ENCODE assay signal across 8 cellular contexts in the genomic region with DNA sequence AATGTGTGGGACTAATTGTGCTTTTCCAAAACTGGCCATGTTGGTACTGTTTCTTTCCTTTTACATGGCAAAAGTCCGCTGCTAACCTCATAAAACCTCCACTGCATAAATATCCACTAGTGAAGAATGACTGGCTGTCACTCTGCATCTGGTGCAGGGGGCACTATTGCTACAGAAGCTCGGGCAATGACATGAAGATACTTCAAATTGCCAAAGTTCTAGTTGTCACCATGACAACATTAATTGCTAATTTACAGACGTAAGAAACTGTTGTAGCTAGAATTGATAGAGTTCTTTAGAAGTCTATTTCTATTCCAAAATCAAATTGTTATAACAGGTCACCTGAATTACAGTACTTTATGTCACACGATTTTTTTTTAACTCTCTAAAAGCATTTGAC. TPM values are rescaled to one million over a fixed set of nuclear protein-coding genes. Genes with fewer than 3 reads are reported as not detected.
A peak's percentile ranks its signal among the peaks of the same experiment; 100 is the strongest.
DNase-seq lines count a peak whose midpoint lies in the region; ATAC-seq and TF ChIP-seq lines count a peak whose summit lies in the region.

No MANE protein-coding gene starts in this region.

- no peak for TF ChIP-seq POLR2A in transverse colon (IDR thresholded peaks at IDR 0.05)
- TF ChIP-seq POLR2A in ovary (IDR thresholded peaks at IDR 0.05) = no peak

- H3K27me3 ChIP-seq in cardiac muscle cell (no peaks in the 10 kb centered on the region), transverse colon (no peaks in the 10 kb centered on the region), ovary (no peaks in the 10 kb centered on the region)

- H3K27me3 Mint-ChIP-seq in glutamatergic neuron (ENCODE audit: unreplicated experiment) = no peaks in the 10 kb centered on the region

- DNase-seq in cardiac muscle cell (ENCODE audit: low read depth in 1 of 2, low spot score in 1 of 2) (no peak), cardiac septum (ENCODE audit: low spot score) (no peak), SK-N-DZ (ENCODE audit: low spot score) (peak; percentile 22), glutamatergic neuron (no peak), transverse colon (no peak), ovary (no peak)

- H3K9me3 ChIP-seq in cardiac muscle cell (ENCODE audit: low read depth) (no peaks in the 10 kb centered on the region), transverse colon (no peaks in the 10 kb centered on the region), ovary (no peaks in the 10 kb centered on the region)

- peak overlapping the region; percentile 99 for H3K4me3 Mint-ChIP-seq in glutamatergic neuron (ENCODE audit: unreplicated experiment)

- H3K4me3 ChIP-seq in cardiac muscle cell (peak overlapping the region; percentile 65), transverse colon (no peak overlapping the region), ovary (no peak overlapping the region)

- intact Hi-C loops in cardiac septum (cut with DNase I) (loop anchor here (5.0 kb wide), 2 partner anchors 39 to 111 kb away; partner anchors contain the start of genes KLHL23 and PPIG), transverse colon (cut with DNase I; ENCODE audit: low total_unique reads) (no loop called here), ovary (cut with DNase I) (no loop called here)

- no peaks in the 10 kb centered on the region for H3K9me3 Mint-ChIP-seq in glutamatergic neuron (ENCODE audit: unreplicated experiment)

- WGBS in transverse colon (ENCODE audit: low coverage in 1 of 2), 2 donors = 7 to 9% methylated on average over 2 to 4 of the region's 4 CpGs
- WGBS in ovary, 3 donors = 24% methylated on average over 4 of the region's 4 CpGs

- no peaks in the 10 kb centered on the region for H3K36me3 ChIP-seq in cardiac muscle cell
- H3K36me3 ChIP-seq in transverse colon = no peaks in the 10 kb centered on the region
- no peaks in the 10 kb centered on the region for H3K36me3 ChIP-seq in ovary

- H3K4me1 ChIP-seq in cardiac muscle cell (ENCODE audit: low read depth) (no peaks in the 10 kb centered on the region), transverse colon (peaks cover 5 to 15% (median 8%) of the 10 kb centered on the region in 4 donors), ovary (ENCODE audit: insufficient read depth) (no peaks in the 10 kb centered on the region)

- peak overlapping the region; percentile 22 for H3K27ac Mint-ChIP-seq in glutamatergic neuron (ENCODE audit: unreplicated experiment)

- no peak for ATAC-seq in GM18502 (IDR thresholded peaks at IDR 0.05; ENCODE audit: poor library complexity, unreplicated experiment)
- ATAC-seq in GM19035 (IDR thresholded peaks at IDR 0.05; ENCODE audit: unreplicated experiment) = no peak

- H3K4me1 Mint-ChIP-seq in glutamatergic neuron (ENCODE audit: low read depth, unreplicated experiment) = peaks cover 6% of the 10 kb centered on the region

- TF ChIP-seq CTCF in cardiac muscle cell (IDR thresholded peaks at IDR 0.05; ENCODE audit: low read depth, low read length) (peak; percentile 2), glutamatergic neuron (IDR thresholded peaks at IDR 0.05; ENCODE audit: partially characterized antibody, unreplicated experiment) (no peak), transverse colon (IDR thresholded peaks at IDR 0.05) (no peak), ovary (IDR thresholded peaks at IDR 0.05) (no peak)

- TF ChIP-seq EP300 in transverse colon (IDR thresholded peaks at IDR 0.05; ENCODE audit: low read depth) = no peak
- no peak for TF ChIP-seq EP300 in ovary (IDR thresholded peaks at IDR 0.05)

- in situ Hi-C loops in transverse colon (cut with MboI; ENCODE audit: low pct_ligation_motif_present in 1 of 4, low pct_unique_long_range_greater_than_20kb in 1 of 4, low sequenced_read_pairs in 3 of 4) = loop anchor here in 1 of 4 donors (10.0 kb wide), 1 partner anchor 109 kb away; the partner anchor contains the start of gene PPIG

- H3K27ac ChIP-seq in cardiac muscle cell (no peak overlapping the region), transverse colon (peak overlapping the region in 3 of 4 donors; percentile 90 to 96 (median 95)), ovary (no peak overlapping the region)

- peaks cover 10% of the 10 kb centered on the region for H3K36me3 Mint-ChIP-seq in glutamatergic neuron (ENCODE audit: unreplicated experiment)

RNA-seq across cellular contexts. Expression of gene CFAP210, which starts 0.9 kb away (rescaled TPM):
- total RNA-seq in cardiac muscle cell (not detected in 2 replicates), cardiac septum (not detected), glutamatergic neuron (ENCODE audit: unreplicated experiment) (0.32 TPM), transverse colon (not detected), ovary (1 to 10 TPM in 4 of 7 donors, under 1 TPM in 2, not detected in 1; 0.35 to 2.8 (median 1.4) TPM)
- polyA plus RNA-seq in cardiac muscle cell (0.28 and 0.31 TPM in 2 replicates), ovary (under 1 TPM; 0.07 to 0.18 TPM)
- polyA plus RNA-seq in SK-N-DZ (2014; cell fraction: cytosol; rRNA removed) = 0.07 and 0.09 TPM in 2 replicates
- polyA plus RNA-seq in SK-N-DZ (2014; cell fraction: nucleus; rRNA removed) = 0.12 and 0.44 TPM in 2 replicates

RNA-seq across cellular contexts. Expression of gene PHOSPHO2, which starts 0.9 kb away (rescaled TPM):
- 3.4 and 3.8 TPM in 2 replicates for total RNA-seq in cardiac muscle cell
- 3.8 and 7.0 TPM in 2 replicates for polyA plus RNA-seq in cardiac muscle cell
- total RNA-seq in cardiac septum = 2.2 TPM
- 16.3 and 17.1 TPM in 2 replicates for polyA plus RNA-seq in SK-N-DZ (2014; cell fraction: cytosol; rRNA removed)
- 12.4 and 15.1 TPM in 2 replicates for polyA plus RNA-seq in SK-N-DZ (2014; cell fraction: nucleus; rRNA removed)
- 9.6 TPM for total RNA-seq in glutamatergic neuron (ENCODE audit: unreplicated experiment)
- total RNA-seq in transverse colon = 10 to 100 TPM in 2 of 4 donors, 1 to 10 TPM in 2; 2.6 to 16.5 (median 7.7) TPM
- 1 to 10 TPM; 5.4 to 7.9 (median 6.3) TPM for total RNA-seq in ovary
- 1 to 10 TPM; 2.4 to 3.6 TPM for polyA plus RNA-seq in ovary

RNA-seq across cellular contexts. Expression of gene KLHL23, which starts 40.3 kb away (rescaled TPM):
- total RNA-seq in cardiac muscle cell = 32.2 and 46.2 TPM in 2 replicates
- polyA plus RNA-seq in cardiac muscle cell = 17.1 and 27.6 TPM in 2 replicates
- 9.0 TPM for total RNA-seq in cardiac septum
- 62.3 and 65.3 TPM in 2 replicates for polyA plus RNA-seq in SK-N-DZ (2014; cell fraction: cytosol; rRNA removed)
- 19.6 and 36.5 TPM in 2 replicates for polyA plus RNA-seq in SK-N-DZ (2014; cell fraction: nucleus; rRNA removed)
- total RNA-seq in glutamatergic neuron (ENCODE audit: unreplicated experiment) = 76.0 TPM
- total RNA-seq in transverse colon = 10 to 100 TPM in 2 of 4 donors, 1 to 10 TPM in 2; 5.2 to 17.5 (median 10.1) TPM
- 10 to 100 TPM; 14.7 to 27.4 (median 19.3) TPM for total RNA-seq in ovary
- 10 to 100 TPM; 10.2 to 23.0 TPM for polyA plus RNA-seq in ovary

Comparison
In these comparisons a context has a peak if more than half of its experiments do, and no peak if none do; other contexts are left out.
1. H3K27ac ChIP-seq: peak in transverse colon (3 of 4); none in cardiac muscle cell (single experiment) and ovary (0 of 2).